In the genomic region with DNA sequence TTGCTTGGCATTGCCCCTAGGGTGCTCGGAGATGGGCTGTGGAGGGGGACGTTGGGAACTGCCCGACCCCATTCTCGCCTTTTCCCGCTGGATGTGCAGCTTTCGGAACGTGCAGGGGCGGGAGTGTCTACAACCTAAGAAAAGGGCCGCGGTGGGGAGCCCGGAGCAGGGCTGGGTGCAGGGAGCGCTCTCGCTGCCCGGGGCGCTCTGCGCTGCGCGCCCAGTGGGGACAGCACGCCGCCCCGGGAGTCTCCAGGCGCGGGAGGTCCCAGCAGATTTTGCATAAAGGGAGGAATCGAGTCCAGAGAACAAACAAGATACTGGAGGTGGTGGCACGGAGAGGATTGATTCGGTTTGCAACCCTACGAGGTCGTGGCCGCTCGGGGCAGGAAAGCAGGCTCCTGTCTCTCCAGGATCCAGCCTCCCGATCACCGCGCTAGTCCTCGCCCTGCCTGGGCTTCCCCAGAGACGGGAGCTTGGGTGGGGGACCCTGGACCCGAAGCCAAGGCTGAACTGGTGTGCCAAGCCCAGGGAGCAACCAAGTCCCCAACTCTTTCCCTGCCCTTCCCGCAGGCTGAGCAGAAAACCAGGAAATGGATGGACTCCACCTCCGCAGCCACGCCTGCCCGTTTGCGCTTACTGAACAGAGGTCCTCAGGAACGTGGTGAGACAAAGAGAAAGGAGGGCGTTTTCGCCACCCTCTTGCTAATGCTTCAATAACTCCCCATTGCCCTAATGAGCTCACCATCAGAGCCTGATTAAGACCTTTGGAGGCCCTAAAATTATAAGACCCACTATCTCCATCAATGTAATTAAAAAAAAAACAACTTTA, we compare ENCODE assay signal across 1 cellular context.
TF ChIP-seq lines count a peak whose summit lies in the region.

No MANE protein-coding gene starts in this region.

TF ChIP-seq in HepG2, 621 proteins besides CTCF, POLR2A, EP300 and RAD21 (continued from another document and continues in another):
- TF ChIP-seq, protein P1, sequence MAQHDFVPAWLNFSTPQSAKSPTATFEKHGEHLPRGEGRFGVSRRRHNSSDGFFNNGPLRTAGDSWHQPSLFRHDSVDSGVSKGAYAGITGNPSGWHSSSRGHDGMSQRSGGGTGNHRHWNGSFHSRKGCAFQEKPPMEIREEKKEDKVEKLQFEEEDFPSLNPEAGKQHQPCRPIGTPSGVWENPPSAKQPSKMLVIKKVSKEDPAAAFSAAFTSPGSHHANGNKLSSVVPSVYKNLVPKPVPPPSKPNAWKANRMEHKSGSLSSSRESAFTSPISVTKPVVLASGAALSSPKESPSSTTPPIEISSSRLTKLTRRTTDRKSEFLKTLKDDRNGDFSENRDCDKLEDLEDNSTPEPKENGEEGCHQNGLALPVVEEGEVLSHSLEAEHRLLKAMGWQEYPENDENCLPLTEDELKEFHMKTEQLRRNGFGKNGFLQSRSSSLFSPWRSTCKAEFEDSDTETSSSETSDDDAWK (CRISPR knock-in tag; IDR thresholded peaks at IDR 0.05) = no peak
- TF ChIP-seq ZNF335 (CRISPR knock-in tag; IDR thresholded peaks at IDR 0.05) (no peak), RFX5 (IDR thresholded peaks at IDR 0.05; ENCODE audit: low read depth, low read length) (no peak), ZNF460 (CRISPR knock-in tag; IDR thresholded peaks at IDR 0.05; ENCODE audit: borderline replicate concordance) (no peak), ZNF883 (CRISPR knock-in tag; IDR thresholded peaks at IDR 0.05; ENCODE audit: not compliant biosample characterization) (peak; percentile 25), KDM2A (CRISPR knock-in tag; IDR thresholded peaks at IDR 0.05; ENCODE audit: borderline replicate concordance, low read depth) (peak; percentile 10; the same call in 1 of the 2 replicates), YEATS2 (CRISPR knock-in tag; IDR thresholded peaks at IDR 0.05; ENCODE audit: borderline replicate concordance) (no peak), NONO (IDR thresholded peaks at IDR 0.05) (no peak), NONO (CRISPR knock-in tag; conservative IDR thresholded peaks at IDR 0.05) (no peak), ZNF205 (CRISPR knock-in tag; IDR thresholded peaks at IDR 0.05) (0 out of 2 replicates have a peak, but pooled peaks have one; percentile 12), TBX2 (CRISPR knock-in tag; IDR thresholded peaks at IDR 0.05; ENCODE audit: borderline replicate concordance) (0 out of 2 replicates have a peak, but pooled peaks have one; percentile 27), GZF1 (CRISPR knock-in tag; IDR thresholded peaks at IDR 0.05) (no peak), TAF1 (CRISPR knock-in tag; IDR thresholded peaks at IDR 0.05) (0 out of 2 replicates have a peak, but pooled peaks have one; percentile 23), ELF3 (CRISPR knock-in tag; IDR thresholded peaks at IDR 0.05) (peak; percentile 57; the same call in 1 of the 2 replicates), MTF2 (CRISPR knock-in tag; IDR thresholded peaks at IDR 0.05; ENCODE audit: borderline replicate concordance) (0 out of 2 replicates have a peak, but pooled peaks have one; percentile 30), HNRNPLL (IDR thresholded peaks at IDR 0.05; ENCODE audit: low read depth, low read length, poor library complexity, severe bottlenecking) (peak; percentile 47), NFKB2 (CRISPR knock-in tag; IDR thresholded peaks at IDR 0.05; ENCODE audit: borderline replicate concordance) (0 out of 2 replicates have a peak, but pooled peaks have one; percentile 28), ZNF274 (CRISPR knock-in tag; IDR thresholded peaks at IDR 0.05) (peak; percentile 42; the same call in 1 of the 2 replicates), ZNF331 (CRISPR knock-in tag; IDR thresholded peaks at IDR 0.05) (peak; percentile 34; the same call in 1 of the 2 replicates), SMYD3 (CRISPR knock-in tag; IDR thresholded peaks at IDR 0.05) (no peak), ZFP36L2 (CRISPR knock-in tag; IDR thresholded peaks at IDR 0.05) (no peak), GABPB1 (CRISPR knock-in tag; IDR thresholded peaks at IDR 0.05) (peak; percentile 22; the same call in 1 of the 2 replicates), ZFP90 (CRISPR knock-in tag; IDR thresholded peaks at IDR 0.05; ENCODE audit: borderline replicate concordance) (0 out of 2 replicates have a peak, but pooled peaks have one; percentile 7), LCORL (IDR thresholded peaks at IDR 0.05) (no peak), LCORL (CRISPR knock-in tag; IDR thresholded peaks at IDR 0.05) (0 out of 2 replicates have a peak, but pooled peaks have one; percentile 39), NR2F6 (IDR thresholded peaks at IDR 0.05) (no peak), NR2F6 (CRISPR knock-in tag; IDR thresholded peaks at IDR 0.05) (no peak), NFE2L1 (CRISPR knock-in tag; IDR thresholded peaks at IDR 0.05; ENCODE audit: borderline replicate concordance) (no peak)
- TF ChIP-seq, protein P2, sequence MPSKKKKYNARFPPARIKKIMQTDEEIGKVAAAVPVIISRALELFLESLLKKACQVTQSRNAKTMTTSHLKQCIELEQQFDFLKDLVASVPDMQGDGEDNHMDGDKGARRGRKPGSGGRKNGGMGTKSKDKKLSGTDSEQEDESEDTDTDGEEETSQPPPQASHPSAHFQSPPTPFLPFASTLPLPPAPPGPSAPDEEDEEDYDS (CRISPR knock-in tag; IDR thresholded peaks at IDR 0.05) = no peak
- TF ChIP-seq, protein P3, sequence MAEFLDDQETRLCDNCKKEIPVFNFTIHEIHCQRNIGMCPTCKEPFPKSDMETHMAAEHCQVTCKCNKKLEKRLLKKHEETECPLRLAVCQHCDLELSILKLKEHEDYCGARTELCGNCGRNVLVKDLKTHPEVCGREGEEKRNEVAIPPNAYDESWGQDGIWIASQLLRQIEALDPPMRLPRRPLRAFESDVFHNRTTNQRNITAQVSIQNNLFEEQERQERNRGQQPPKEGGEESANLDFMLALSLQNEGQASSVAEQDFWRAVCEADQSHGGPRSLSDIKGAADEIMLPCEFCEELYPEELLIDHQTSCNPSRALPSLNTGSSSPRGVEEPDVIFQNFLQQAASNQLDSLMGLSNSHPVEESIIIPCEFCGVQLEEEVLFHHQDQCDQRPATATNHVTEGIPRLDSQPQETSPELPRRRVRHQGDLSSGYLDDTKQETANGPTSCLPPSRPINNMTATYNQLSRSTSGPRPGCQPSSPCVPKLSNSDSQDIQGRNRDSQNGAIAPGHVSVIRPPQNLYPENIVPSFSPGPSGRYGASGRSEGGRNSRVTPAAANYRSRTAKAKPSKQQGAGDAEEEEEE (CRISPR knock-in tag; IDR thresholded peaks at IDR 0.05; ENCODE audit: borderline replicate concordance) = no peak
- TF ChIP-seq, protein P4, sequence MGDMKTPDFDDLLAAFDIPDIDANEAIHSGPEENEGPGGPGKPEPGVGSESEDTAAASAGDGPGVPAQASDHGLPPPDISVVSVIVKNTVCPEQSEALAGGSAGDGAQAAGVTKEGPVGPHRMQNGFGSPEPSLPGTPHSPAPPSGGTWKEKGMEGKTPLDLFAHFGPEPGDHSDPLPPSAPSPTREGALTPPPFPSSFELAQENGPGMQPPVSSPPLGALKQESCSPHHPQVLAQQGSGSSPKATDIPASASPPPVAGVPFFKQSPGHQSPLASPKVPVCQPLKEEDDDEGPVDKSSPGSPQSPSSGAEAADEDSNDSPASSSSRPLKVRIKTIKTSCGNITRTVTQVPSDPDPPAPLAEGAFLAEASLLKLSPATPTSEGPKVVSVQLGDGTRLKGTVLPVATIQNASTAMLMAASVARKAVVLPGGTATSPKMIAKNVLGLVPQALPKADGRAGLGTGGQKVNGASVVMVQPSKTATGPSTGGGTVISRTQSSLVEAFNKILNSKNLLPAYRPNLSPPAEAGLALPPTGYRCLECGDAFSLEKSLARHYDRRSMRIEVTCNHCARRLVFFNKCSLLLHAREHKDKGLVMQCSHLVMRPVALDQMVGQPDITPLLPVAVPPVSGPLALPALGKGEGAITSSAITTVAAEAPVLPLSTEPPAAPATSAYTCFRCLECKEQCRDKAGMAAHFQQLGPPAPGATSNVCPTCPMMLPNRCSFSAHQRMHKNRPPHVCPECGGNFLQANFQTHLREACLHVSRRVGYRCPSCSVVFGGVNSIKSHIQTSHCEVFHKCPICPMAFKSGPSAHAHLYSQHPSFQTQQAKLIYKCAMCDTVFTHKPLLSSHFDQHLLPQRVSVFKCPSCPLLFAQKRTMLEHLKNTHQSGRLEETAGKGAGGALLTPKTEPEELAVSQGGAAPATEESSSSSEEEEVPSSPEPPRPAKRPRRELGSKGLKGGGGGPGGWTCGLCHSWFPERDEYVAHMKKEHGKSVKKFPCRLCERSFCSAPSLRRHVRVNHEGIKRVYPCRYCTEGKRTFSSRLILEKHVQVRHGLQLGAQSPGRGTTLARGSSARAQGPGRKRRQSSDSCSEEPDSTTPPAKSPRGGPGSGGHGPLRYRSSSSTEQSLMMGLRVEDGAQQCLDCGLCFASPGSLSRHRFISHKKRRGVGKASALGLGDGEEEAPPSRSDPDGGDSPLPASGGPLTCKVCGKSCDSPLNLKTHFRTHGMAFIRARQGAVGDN (CRISPR knock-in tag; IDR thresholded peaks at IDR 0.05) = peak; percentile 56
- TF ChIP-seq, protein P5, sequence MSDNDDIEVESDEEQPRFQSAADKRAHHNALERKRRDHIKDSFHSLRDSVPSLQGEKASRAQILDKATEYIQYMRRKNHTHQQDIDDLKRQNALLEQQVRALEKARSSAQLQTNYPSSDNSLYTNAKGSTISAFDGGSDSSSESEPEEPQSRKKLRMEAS (IDR thresholded peaks at IDR 0.05) = peak; percentile 37; the same call in 1 of the 2 replicates
- TF ChIP-seq, protein P6, sequence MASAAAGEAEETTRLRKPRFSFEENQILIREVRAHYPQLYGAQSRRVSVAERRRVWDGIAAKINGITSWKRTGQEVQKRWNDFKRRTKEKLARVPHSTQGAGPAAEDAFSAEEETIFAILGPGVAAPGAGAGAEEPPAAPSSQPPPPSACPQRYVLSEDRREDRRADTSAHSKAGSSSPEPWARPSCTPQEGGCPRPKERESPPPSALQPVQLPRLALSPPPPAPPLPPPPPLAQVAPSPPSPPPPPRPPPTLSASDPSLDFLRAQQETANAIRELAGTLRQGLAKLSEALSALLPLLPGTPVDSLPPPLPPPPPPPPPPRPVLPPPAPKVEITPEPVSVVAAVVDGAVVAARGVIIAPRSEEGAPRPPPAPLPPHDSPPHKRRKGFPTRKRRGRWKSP (CRISPR knock-in tag; IDR thresholded peaks at IDR 0.05) = peak; percentile 89
- TF ChIP-seq, protein P7, sequence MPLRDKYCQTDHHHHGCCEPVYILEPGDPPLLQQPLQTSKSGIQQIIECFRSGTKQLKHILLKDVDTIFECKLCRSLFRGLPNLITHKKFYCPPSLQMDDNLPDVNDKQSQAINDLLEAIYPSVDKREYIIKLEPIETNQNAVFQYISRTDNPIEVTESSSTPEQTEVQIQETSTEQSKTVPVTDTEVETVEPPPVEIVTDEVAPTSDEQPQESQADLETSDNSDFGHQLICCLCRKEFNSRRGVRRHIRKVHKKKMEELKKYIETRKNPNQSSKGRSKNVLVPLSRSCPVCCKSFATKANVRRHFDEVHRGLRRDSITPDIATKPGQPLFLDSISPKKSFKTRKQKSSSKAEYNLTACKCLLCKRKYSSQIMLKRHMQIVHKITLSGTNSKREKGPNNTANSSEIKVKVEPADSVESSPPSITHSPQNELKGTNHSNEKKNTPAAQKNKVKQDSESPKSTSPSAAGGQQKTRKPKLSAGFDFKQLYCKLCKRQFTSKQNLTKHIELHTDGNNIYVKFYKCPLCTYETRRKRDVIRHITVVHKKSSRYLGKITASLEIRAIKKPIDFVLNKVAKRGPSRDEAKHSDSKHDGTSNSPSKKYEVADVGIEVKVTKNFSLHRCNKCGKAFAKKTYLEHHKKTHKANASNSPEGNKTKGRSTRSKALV (CRISPR knock-in tag; IDR thresholded peaks at IDR 0.05) = peak; percentile 92
- TF ChIP-seq, protein P8, sequence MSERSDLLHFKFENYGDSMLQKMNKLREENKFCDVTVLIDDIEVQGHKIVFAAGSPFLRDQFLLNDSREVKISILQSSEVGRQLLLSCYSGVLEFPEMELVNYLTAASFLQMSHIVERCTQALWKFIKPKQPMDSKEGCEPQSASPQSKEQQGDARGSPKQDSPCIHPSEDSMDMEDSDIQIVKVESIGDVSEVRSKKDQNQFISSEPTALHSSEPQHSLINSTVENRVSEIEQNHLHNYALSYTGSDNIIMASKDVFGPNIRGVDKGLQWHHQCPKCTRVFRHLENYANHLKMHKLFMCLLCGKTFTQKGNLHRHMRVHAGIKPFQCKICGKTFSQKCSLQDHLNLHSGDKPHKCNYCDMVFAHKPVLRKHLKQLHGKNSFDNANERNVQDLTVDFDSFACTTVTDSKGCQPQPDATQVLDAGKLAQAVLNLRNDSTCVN (CRISPR knock-in tag; IDR thresholded peaks at IDR 0.05; ENCODE audit: borderline replicate concordance) = no peak
- TF ChIP-seq, protein P9, sequence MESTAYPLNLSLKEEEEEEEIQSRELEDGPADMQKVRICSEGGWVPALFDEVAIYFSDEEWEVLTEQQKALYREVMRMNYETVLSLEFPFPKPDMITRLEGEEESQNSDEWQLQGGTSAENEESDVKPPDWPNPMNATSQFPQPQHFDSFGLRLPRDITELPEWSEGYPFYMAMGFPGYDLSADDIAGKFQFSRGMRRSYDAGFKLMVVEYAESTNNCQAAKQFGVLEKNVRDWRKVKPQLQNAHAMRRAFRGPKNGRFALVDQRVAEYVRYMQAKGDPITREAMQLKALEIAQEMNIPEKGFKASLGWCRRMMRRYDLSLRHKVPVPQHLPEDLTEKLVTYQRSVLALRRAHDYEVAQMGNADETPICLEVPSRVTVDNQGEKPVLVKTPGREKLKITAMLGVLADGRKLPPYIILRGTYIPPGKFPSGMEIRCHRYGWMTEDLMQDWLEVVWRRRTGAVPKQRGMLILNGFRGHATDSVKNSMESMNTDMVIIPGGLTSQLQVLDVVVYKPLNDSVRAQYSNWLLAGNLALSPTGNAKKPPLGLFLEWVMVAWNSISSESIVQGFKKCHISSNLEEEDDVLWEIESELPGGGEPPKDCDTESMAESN (CRISPR knock-in tag; conservative IDR thresholded peaks at IDR 0.05) = 0 out of 2 replicates have a peak, but pooled peaks have one; percentile 18
- TF ChIP-seq, protein P10, sequence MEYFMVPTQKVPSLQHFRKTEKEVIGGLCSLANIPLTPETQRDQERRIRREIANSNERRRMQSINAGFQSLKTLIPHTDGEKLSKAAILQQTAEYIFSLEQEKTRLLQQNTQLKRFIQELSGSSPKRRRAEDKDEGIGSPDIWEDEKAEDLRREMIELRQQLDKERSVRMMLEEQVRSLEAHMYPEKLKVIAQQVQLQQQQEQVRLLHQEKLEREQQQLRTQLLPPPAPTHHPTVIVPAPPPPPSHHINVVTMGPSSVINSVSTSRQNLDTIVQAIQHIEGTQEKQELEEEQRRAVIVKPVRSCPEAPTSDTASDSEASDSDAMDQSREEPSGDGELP (IDR thresholded peaks at IDR 0.05; ENCODE audit: borderline replicate concordance, low read depth) = no peak
